In the genomic region with DNA sequence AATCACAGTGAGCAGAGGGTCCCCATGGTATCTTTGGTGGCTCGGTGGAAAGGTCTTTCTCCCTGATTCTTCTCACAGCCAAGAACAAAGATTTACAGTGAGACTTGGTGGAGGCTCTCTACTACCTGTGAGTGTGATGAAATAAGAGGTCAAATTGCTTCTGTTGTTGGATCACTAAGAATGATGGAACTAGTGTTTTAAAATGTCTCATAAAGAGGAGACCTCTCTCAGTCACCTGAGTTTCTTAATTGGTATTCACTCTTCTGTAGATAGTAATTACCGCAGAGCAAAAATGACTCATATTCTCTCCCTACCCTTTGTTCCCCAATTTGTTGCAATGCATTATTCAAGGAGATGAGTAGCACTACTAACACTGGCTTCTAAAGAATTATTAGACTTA, we compare ENCODE assay signal across 1 cellular context.
A peak's percentile ranks its signal among the peaks of the same experiment; 100 is the strongest.
TF ChIP-seq lines count a peak whose summit lies in the region.

No MANE protein-coding gene starts in this region.

TF ChIP-seq in HEK293, 187 proteins besides CTCF, POLR2A, EP300 and RAD21 (continued from another document):
- TF ChIP-seq ZNF670 (tag by site-specific recombination; IDR thresholded peaks at IDR 0.05; ENCODE audit: low read depth) (no peak), ZNF555 (tag by site-specific recombination; conservative IDR thresholded peaks at IDR 0.05) (no peak), ZNF585B (tag by site-specific recombination; IDR thresholded peaks at IDR 0.05) (no peak), ZBTB20 (tag by site-specific recombination; IDR thresholded peaks at IDR 0.05) (0 out of 2 replicates have a peak, but pooled peaks have one; percentile 3), ZFHX2 (tag by site-specific recombination; conservative IDR thresholded peaks at IDR 0.05) (no peak)
- TF ChIP-seq, protein P1, sequence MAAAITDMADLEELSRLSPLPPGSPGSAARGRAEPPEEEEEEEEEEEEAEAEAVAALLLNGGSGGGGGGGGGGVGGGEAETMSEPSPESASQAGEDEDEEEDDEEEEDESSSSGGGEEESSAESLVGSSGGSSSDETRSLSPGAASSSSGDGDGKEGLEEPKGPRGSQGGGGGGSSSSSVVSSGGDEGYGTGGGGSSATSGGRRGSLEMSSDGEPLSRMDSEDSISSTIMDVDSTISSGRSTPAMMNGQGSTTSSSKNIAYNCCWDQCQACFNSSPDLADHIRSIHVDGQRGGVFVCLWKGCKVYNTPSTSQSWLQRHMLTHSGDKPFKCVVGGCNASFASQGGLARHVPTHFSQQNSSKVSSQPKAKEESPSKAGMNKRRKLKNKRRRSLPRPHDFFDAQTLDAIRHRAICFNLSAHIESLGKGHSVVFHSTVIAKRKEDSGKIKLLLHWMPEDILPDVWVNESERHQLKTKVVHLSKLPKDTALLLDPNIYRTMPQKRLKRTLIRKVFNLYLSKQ (tag by site-specific recombination; IDR thresholded peaks at IDR 0.05; ENCODE audit: borderline replicate concordance): no peak
- TF ChIP-seq, protein P2, sequence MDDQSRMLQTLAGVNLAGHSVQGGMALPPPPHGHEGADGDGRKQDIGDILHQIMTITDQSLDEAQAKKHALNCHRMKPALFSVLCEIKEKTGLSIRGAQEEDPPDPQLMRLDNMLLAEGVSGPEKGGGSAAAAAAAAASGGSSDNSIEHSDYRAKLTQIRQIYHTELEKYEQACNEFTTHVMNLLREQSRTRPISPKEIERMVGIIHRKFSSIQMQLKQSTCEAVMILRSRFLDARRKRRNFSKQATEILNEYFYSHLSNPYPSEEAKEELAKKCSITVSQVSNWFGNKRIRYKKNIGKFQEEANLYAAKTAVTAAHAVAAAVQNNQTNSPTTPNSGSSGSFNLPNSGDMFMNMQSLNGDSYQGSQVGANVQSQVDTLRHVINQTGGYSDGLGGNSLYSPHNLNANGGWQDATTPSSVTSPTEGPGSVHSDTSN (CRISPR knock-in tag; IDR thresholded peaks at IDR 0.05): no peak
- TF ChIP-seq, protein P3, sequence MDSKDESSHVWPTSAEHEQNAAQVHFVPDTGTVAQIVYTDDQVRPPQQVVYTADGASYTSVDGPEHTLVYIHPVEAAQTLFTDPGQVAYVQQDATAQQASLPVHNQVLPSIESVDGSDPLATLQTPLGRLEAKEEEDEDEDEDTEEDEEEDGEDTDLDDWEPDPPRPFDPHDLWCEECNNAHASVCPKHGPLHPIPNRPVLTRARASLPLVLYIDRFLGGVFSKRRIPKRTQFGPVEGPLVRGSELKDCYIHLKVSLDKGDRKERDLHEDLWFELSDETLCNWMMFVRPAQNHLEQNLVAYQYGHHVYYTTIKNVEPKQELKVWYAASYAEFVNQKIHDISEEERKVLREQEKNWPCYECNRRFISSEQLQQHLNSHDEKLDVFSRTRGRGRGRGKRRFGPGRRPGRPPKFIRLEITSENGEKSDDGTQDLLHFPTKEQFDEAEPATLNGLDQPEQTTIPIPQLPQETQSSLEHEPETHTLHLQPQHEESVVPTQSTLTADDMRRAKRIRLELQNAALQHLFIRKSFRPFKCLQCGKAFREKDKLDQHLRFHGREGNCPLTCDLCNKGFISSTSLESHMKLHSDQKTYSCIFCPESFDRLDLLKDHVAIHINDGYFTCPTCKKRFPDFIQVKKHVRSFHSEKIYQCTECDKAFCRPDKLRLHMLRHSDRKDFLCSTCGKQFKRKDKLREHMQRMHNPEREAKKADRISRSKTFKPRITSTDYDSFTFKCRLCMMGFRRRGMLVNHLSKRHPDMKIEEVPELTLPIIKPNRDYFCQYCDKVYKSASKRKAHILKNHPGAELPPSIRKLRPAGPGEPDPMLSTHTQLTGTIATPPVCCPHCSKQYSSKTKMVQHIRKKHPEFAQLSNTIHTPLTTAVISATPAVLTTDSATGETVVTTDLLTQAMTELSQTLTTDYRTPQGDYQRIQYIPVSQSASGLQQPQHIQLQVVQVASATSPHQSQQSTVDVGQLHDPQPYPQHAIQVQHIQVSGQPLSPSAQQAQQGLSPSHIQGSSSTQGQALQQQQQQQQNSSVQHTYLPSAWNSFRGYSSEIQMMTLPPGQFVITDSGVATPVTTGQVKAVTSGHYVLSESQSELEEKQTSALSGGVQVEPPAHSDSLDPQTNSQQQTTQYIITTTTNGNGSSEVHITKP (tag by site-specific recombination; IDR thresholded peaks at IDR 0.05): 0 out of 2 replicates have a peak, but pooled peaks have one; percentile 23
- TF ChIP-seq, protein P4, sequence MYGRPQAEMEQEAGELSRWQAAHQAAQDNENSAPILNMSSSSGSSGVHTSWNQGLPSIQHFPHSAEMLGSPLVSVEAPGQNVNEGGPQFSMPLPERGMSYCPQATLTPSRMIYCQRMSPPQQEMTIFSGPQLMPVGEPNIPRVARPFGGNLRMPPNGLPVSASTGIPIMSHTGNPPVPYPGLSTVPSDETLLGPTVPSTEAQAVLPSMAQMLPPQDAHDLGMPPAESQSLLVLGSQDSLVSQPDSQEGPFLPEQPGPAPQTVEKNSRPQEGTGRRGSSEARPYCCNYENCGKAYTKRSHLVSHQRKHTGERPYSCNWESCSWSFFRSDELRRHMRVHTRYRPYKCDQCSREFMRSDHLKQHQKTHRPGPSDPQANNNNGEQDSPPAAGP (tag by site-specific recombination; IDR thresholded peaks at IDR 0.05): 0 out of 2 replicates have a peak, but pooled peaks have one; percentile 4
